Comparison of ENCODE assay signal across 8 cellular contexts in the genomic region with DNA sequence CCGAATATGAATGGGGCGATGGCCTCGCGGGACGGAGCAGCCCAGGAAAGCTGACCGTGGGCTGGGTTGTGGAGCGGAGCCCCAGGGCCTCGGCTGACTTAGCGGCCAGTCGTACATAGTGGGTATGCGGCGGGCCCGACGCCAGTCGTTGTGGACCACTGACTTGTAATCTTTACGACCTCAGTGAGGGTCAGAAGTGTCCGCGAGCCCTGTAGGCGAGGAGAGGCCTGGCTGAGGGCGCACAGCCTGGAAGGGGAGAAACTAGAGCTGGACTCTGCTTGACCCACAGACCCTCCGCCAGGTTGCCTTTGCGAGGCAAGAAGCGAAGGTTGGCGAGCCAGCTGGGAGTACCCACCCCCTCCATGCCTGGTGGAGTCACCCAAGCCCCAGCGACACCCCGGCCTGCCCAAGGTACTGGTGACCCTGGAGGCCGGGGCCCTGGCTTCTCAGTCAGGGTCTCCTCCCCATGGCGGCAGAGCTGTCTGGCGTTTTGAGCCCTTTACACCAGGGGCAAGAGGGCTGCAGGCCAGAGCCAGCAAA. TPM values are rescaled to one million over a fixed set of nuclear protein-coding genes. Genes with fewer than 3 reads are reported as not detected.
DNase-seq lines count a peak whose midpoint lies in the region; ATAC-seq, FAIRE-seq and TF ChIP-seq lines count a peak whose summit lies in the region.

No MANE protein-coding gene starts in this region.

- H3K4me1 ChIP-seq in Peyer's patch (peaks cover 0 to 13% (median 7%) of the 10 kb centered on the region in 4 donors), esophagus muscularis mucosa (peaks cover 17 to 28% (median 24%) of the 10 kb centered on the region in 4 donors), pancreas (peaks cover 0 to 14% (median 11%) of the 10 kb centered on the region in 3 donors)

- intact Hi-C loops in esophagus muscularis mucosa (cut with DNase I) (loop anchor here (10.0 kb wide), 1 partner anchor 184 kb away; a partner anchor contains a TSS), pancreas (cut with DNase I) (no loop called here)

- TF ChIP-seq CTCF in Peyer's patch (IDR thresholded peaks at IDR 0.05) (no peak), esophagus muscularis mucosa (IDR thresholded peaks at IDR 0.05) (no peak), pancreas (IDR thresholded peaks at IDR 0.05) (no peak)

- ATAC-seq in GM19395 (IDR thresholded peaks at IDR 0.05; ENCODE audit: unreplicated experiment) = peak; percentile 10
- ATAC-seq in pancreas = peak in 2 of 4 donors; percentile 2 to 11
- no peak for ATAC-seq in GM18861 (IDR thresholded peaks at IDR 0.05; ENCODE audit: unreplicated experiment)
- ATAC-seq in HG02852 (IDR thresholded peaks at IDR 0.05; ENCODE audit: unreplicated experiment) = no peak
- no peak for ATAC-seq in GM18873 (IDR thresholded peaks at IDR 0.05; ENCODE audit: low FRiP score, unreplicated experiment)

- H3K27ac ChIP-seq in Peyer's patch = peak overlapping the region; percentile 89 to 98 (median 94)
- peak overlapping the region; percentile 97 to 99 (median 98) for H3K27ac ChIP-seq in esophagus muscularis mucosa (replicated peaks in 1 of 4)
- peak overlapping the region; percentile 87 to 97 (median 94) for H3K27ac ChIP-seq in pancreas

- FAIRE-seq in pancreas (lab: Jason Lieb, UNC) = no peak

- no peak for TF ChIP-seq EP300 in esophagus muscularis mucosa (IDR thresholded peaks at IDR 0.05)

- H3K27me3 ChIP-seq in Peyer's patch = no peaks in the 10 kb centered on the region
- H3K27me3 ChIP-seq in esophagus muscularis mucosa = peaks cover 0 to 20% (median 0%) of the 10 kb centered on the region in 4 donors
- H3K27me3 ChIP-seq in pancreas = no peaks in the 10 kb centered on the region

- H3K36me3 ChIP-seq in Peyer's patch = no peaks in the 10 kb centered on the region
- H3K36me3 ChIP-seq in esophagus muscularis mucosa = no peaks in the 10 kb centered on the region
- no peaks in the 10 kb centered on the region for H3K36me3 ChIP-seq in pancreas

- 8% methylated on average over 19 of the region's 29 CpGs for WGBS in esophagus muscularis mucosa
- 2 to 6% methylated on average over 29 of the region's 29 CpGs for WGBS in pancreas, 2 donors

- H3K4me3 ChIP-seq in Peyer's patch = peak overlapping the region; percentile 56 to 88 (median 76)
- H3K4me3 ChIP-seq in esophagus muscularis mucosa = peak overlapping the region; percentile 62 to 87 (median 82)
- peak overlapping the region; percentile 76 to 85 (median 82) for H3K4me3 ChIP-seq in pancreas

- H3K9me3 ChIP-seq in Peyer's patch = no peaks in the 10 kb centered on the region
- no peaks in the 10 kb centered on the region for H3K9me3 ChIP-seq in esophagus muscularis mucosa
- H3K9me3 ChIP-seq in pancreas = no peaks in the 10 kb centered on the region

- TF ChIP-seq POLR2A in Peyer's patch (IDR thresholded peaks at IDR 0.05) (no peak), esophagus muscularis mucosa (IDR thresholded peaks at IDR 0.05; ENCODE audit: low read depth) (no peak)

- DNase-seq in Peyer's patch (peak in 1 of 3 donors; percentile 58), esophagus muscularis mucosa (ENCODE audit: extremely low spot score) (no peak), pancreas (peak in 4 of 6 donors; percentile 27 to 85 (median 66)), putamen (ENCODE audit: low spot score) (no peak)

RNA-seq across cellular contexts. Expression of a gene that starts 15.6 kb away (rescaled TPM):
- total RNA-seq in Peyer's patch = 100 to 1,000 TPM; 386 to 531 (median 472) TPM
- total RNA-seq in esophagus muscularis mucosa = 100 to 1,000 TPM; 608 to 897 (median 728) TPM
- 100 to 1,000 TPM; 114 to 215 (median 143) TPM for total RNA-seq in pancreas
- 10 to 100 TPM; 95.7 to 96.4 TPM for polyA plus RNA-seq in pancreas

Comparison
In these comparisons a context has a peak if more than half of its experiments do, and no peak if none do; other contexts are left out.
1. DNase-seq: peak in pancreas (4 of 6); none in esophagus muscularis mucosa (single experiment) and putamen (single experiment).
2. Peak in every context shown above with its lines, with median percentiles within 50 percentile points of each other: H3K27ac ChIP-seq and H3K4me3 ChIP-seq.